In the genomic region with DNA sequence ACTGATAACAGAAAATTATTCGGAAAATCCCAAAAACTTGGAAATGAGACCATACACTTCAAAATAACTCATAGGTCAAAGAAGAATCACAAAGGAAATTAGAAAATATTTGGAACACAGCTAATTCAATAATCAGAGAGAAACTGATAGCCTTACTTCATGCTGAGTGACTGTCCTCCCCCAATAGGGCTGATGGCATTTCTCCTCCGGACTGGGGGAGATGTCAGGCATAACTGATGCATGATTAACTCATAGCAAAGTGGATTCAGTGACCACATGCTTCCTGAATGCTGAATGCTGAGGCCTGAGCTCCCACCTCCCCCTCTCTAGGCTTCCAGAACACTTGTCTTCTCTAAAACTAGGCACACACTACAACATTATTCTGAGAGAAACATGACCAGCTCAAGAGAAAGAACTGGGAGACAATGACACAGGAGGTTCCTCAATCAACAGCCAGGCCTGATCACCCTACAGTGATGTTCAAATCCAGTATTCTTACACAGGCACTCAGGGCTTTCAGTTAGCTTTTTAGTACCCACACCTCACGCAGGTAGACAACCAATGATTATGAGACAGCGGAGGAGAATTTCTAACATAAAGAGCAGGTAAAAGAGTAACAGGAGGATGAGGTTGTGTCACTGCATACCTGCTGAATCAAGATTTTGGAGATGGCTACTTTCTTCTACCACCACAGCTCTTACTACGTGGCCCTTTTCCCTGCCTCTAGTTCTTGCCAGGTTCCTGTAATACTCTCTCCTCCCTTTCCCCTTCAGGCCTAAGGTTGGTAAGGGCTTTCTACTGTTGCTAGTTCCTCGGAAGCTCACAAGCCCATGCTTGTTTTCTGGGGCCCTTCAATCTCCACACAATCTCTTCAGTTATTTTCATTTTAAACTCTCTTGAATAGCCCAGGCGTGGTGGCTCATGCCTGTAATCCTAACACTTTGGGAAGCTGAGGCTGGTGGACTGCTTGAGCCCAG, we compare ENCODE assay signal across 13 cellular contexts.
DNase-seq lines count a peak whose midpoint lies in the region; ATAC-seq and TF ChIP-seq lines count a peak whose summit lies in the region.
"Had no signal": no experiment of that assay in that cellular context is flagged by ENCODE, and none has a peak within 500 bp of the region (broad histone marks: within the 10 kb centered on the region; RNA-seq: fewer than 3 reads in every experiment).

No MANE protein-coding gene starts in this region.

- H3K27ac ChIP-seq in angular gyrus (ENCODE audit: low read depth, low read length) (peak overlapping the region; percentile 12), right lobe of liver (no peak overlapping the region), aorta (ENCODE audit: low read depth in 1 of 2, low read length in 2 of 2) (no peak overlapping the region)
- H3K27ac ChIP-seq: colonic mucosa had no signal

- peak; percentile 82 for DNase-seq in AG10803 (ENCODE audit: low read depth)
- peak; percentile 5 for DNase-seq in KBM-7
- DNase-seq in kidney epithelial cell (ENCODE audit: low read depth), result peak; percentile 70
- no peak for DNase-seq in activated CD8-positive, alpha-beta memory T cell treated with anti-CD3 and anti-CD28 coated beads, Interleukin-2, amount 10 ng/mL, durations not matched to agents 7 days and 5 days
- DNase-seq in activated CD8-positive, alpha-beta T cell treated with anti-CD3 and anti-CD28 coated beads, Interleukin-2, amount 10 ng/mL, durations not matched to agents 7 days and 5 days, result no peak
- DNase-seq in right lobe of liver, result no peak
- no peak for DNase-seq in aorta
- DNase-seq: Caco-2; colonic mucosa; naive thymus-derived CD4-positive, alpha-beta T cell; NCI-H524 treated with DMSO at 0.1 percent for 48 hours; T-helper 17 cell had no signal

- intact Hi-C loops in right lobe of liver (cut with DNase I) (no loop called here), aorta (cut with DNase I) (no loop called here)

- no peak for TF ChIP-seq POLR2A in right lobe of liver (IDR thresholded peaks at IDR 0.05)

- 54% methylated on average over 5 of the region's 7 CpGs for WGBS in right lobe of liver (ENCODE audit: insufficient coverage, low coverage, low lambda C conversion rate, missing lambda C conversion rate)
- 80 to 82% methylated on average over 7 of the region's 7 CpGs for WGBS in aorta, 2 donors

- H3K9me3 ChIP-seq in right lobe of liver (no peaks in the 10 kb centered on the region), aorta (ENCODE audit: control insufficient read depth, low read length) (no peaks in the 10 kb centered on the region)
- H3K9me3 ChIP-seq: Caco-2, colonic mucosa had no signal

- H3K9me3 Mint-ChIP-seq in activated CD8-positive, alpha-beta memory T cell treated with anti-CD3 and anti-CD28 coated beads, Interleukin-2, amount 10 ng/mL, durations not matched to agents 7 days and 5 days (ENCODE audit: low read depth), result no peaks in the 10 kb centered on the region
- no peaks in the 10 kb centered on the region for H3K9me3 Mint-ChIP-seq in activated CD8-positive, alpha-beta T cell treated with anti-CD3 and anti-CD28 coated beads, Interleukin-2, amount 10 ng/mL, durations not matched to agents 7 days and 5 days (ENCODE audit: insufficient read depth)

- no peaks in the 10 kb centered on the region for H3K4me1 ChIP-seq in right lobe of liver
- H3K4me1 ChIP-seq in aorta (ENCODE audit: control insufficient read depth in 1 of 2, insufficient read depth in 2 of 2, low read length in 2 of 2), result no peaks in the 10 kb centered on the region
- H3K4me1 ChIP-seq: Caco-2, colonic mucosa had no signal

- CTCF ChIA-PET in activated CD8-positive, alpha-beta memory T cell treated with anti-CD3 and anti-CD28 coated beads, Interleukin-2, amount 10 ng/mL, durations not matched to agents 7 days and 5 days (lab: Charles Lee), result no interaction called here
- CTCF ChIA-PET in activated CD8-positive, alpha-beta T cell treated with anti-CD3 and anti-CD28 coated beads, Interleukin-2, amount 10 ng/mL, durations not matched to agents 7 days and 5 days (lab: Charles Lee), result interaction anchor here (1.2 kb wide), 1 partner anchor 12 kb away, joined by 3 read pairs; no protein-coding TSS in a partner anchor

- no peaks in the 10 kb centered on the region for H3K27me3 Mint-ChIP-seq in activated CD8-positive, alpha-beta memory T cell treated with anti-CD3 and anti-CD28 coated beads, Interleukin-2, amount 10 ng/mL, durations not matched to agents 7 days and 5 days
- H3K27me3 Mint-ChIP-seq in activated CD8-positive, alpha-beta T cell treated with anti-CD3 and anti-CD28 coated beads, Interleukin-2, amount 10 ng/mL, durations not matched to agents 7 days and 5 days (ENCODE audit: low read depth), result peaks cover 3% of the 10 kb centered on the region
- H3K27me3 Mint-ChIP-seq: naive thymus-derived CD4-positive, alpha-beta T cell had no signal

- H3K27me3 ChIP-seq in kidney epithelial cell (ENCODE audit: control insufficient read depth, insufficient read depth, low read length), result no peaks in the 10 kb centered on the region
- H3K27me3 ChIP-seq in right lobe of liver, result no peaks in the 10 kb centered on the region
- H3K27me3 ChIP-seq in aorta (ENCODE audit: control insufficient read depth in 1 of 2, insufficient read depth in 2 of 2, low read length in 1 of 2), result peaks cover 0 to 1% of the 10 kb centered on the region in 2 donors
- H3K27me3 ChIP-seq: colonic mucosa had no signal

- H3K4me3 Mint-ChIP-seq in activated CD8-positive, alpha-beta memory T cell treated with anti-CD3 and anti-CD28 coated beads, Interleukin-2, amount 10 ng/mL, durations not matched to agents 7 days and 5 days, result no peak overlapping the region
- no peak overlapping the region for H3K4me3 Mint-ChIP-seq in activated CD8-positive, alpha-beta T cell treated with anti-CD3 and anti-CD28 coated beads, Interleukin-2, amount 10 ng/mL, durations not matched to agents 7 days and 5 days
- H3K4me3 Mint-ChIP-seq: naive thymus-derived CD4-positive, alpha-beta T cell; T-helper 17 cell had no signal

- H3K36me3 ChIP-seq in kidney epithelial cell (ENCODE audit: control insufficient read depth, insufficient read depth, low read length), result no peaks in the 10 kb centered on the region
- H3K36me3 ChIP-seq in right lobe of liver, result no peaks in the 10 kb centered on the region
- no peaks in the 10 kb centered on the region for H3K36me3 ChIP-seq in aorta (ENCODE audit: control insufficient read depth in 1 of 2, insufficient read depth in 2 of 2, low read length in 1 of 2)
- H3K36me3 ChIP-seq: colonic mucosa had no signal

- H3K27ac Mint-ChIP-seq in activated CD8-positive, alpha-beta memory T cell treated with anti-CD3 and anti-CD28 coated beads, Interleukin-2, amount 10 ng/mL, durations not matched to agents 7 days and 5 days, result no peak overlapping the region
- no peak overlapping the region for H3K27ac Mint-ChIP-seq in activated CD8-positive, alpha-beta T cell treated with anti-CD3 and anti-CD28 coated beads, Interleukin-2, amount 10 ng/mL, durations not matched to agents 7 days and 5 days
- H3K27ac Mint-ChIP-seq: T-helper 17 cell had no signal

- ATAC-seq in activated CD8-positive, alpha-beta memory T cell treated with anti-CD3 and anti-CD28 coated beads, Interleukin-2, amount 10 ng/mL, durations not matched to agents 7 days and 5 days, result no peak
- no peak for ATAC-seq in activated CD8-positive, alpha-beta T cell treated with anti-CD3 and anti-CD28 coated beads, Interleukin-2, amount 10 ng/mL, durations not matched to agents 7 days and 5 days
- ATAC-seq in right lobe of liver (no peak), aorta (ENCODE audit: low FRiP score) (no peak)
- ATAC-seq: naive thymus-derived CD4-positive, alpha-beta T cell; T-helper 17 cell had no signal

- H3K4me3 ChIP-seq in AG10803 (ENCODE audit: low read length) (no peak overlapping the region), kidney epithelial cell (ENCODE audit: low read depth, low read length) (no peak overlapping the region), right lobe of liver (no peak overlapping the region), aorta (ENCODE audit: low read length in 2 of 2) (no peak overlapping the region)
- H3K4me3 ChIP-seq: colonic mucosa had no signal

- POLR2A ChIA-PET in activated CD8-positive, alpha-beta T cell treated with anti-CD3 and anti-CD28 coated beads, Interleukin-2, amount 10 ng/mL, durations not matched to agents 7 days and 5 days (lab: Charles Lee), result no interaction called here

- H3K36me3 Mint-ChIP-seq in activated CD8-positive, alpha-beta memory T cell treated with anti-CD3 and anti-CD28 coated beads, Interleukin-2, amount 10 ng/mL, durations not matched to agents 7 days and 5 days, result no peaks in the 10 kb centered on the region
- H3K36me3 Mint-ChIP-seq in activated CD8-positive, alpha-beta T cell treated with anti-CD3 and anti-CD28 coated beads, Interleukin-2, amount 10 ng/mL, durations not matched to agents 7 days and 5 days (ENCODE audit: low read depth), result no peaks in the 10 kb centered on the region
- H3K36me3 Mint-ChIP-seq: naive thymus-derived CD4-positive, alpha-beta T cell had no signal

- TF ChIP-seq CTCF in AG10803 (conservative IDR thresholded peaks at IDR 0.05; ENCODE audit: low read length) (no peak), kidney epithelial cell (IDR thresholded peaks at IDR 0.05; ENCODE audit: insufficient read depth, low read length, poor library complexity, severe bottlenecking) (no peak), right lobe of liver (IDR thresholded peaks at IDR 0.05) (no peak)

- H3K4me1 Mint-ChIP-seq in activated CD8-positive, alpha-beta memory T cell treated with anti-CD3 and anti-CD28 coated beads, Interleukin-2, amount 10 ng/mL, durations not matched to agents 7 days and 5 days, result no peaks in the 10 kb centered on the region
- no peaks in the 10 kb centered on the region for H3K4me1 Mint-ChIP-seq in activated CD8-positive, alpha-beta T cell treated with anti-CD3 and anti-CD28 coated beads, Interleukin-2, amount 10 ng/mL, durations not matched to agents 7 days and 5 days (ENCODE audit: low read depth)

- in situ Hi-C loops in KBM-7 (cut with MboI; ENCODE audit: low pct_unique_long_range_greater_than_20kb, low sequenced_read_pairs), result no loop called here

Comparison
In these comparisons a context has a peak if more than half of its experiments do, and no peak if none do; other contexts are left out.
1. DNase-seq: peak in AG10803 (single experiment), KBM-7 (single experiment) and kidney epithelial cell (single experiment); none in activated CD8-positive, alpha-beta memory T cell treated with anti-CD3 and anti-CD28 coated beads, Interleukin-2, amount 10 ng/mL, durations not matched to agents 7 days and 5 days (single experiment), activated CD8-positive, alpha-beta T cell treated with anti-CD3 and anti-CD28 coated beads, Interleukin-2, amount 10 ng/mL, durations not matched to agents 7 days and 5 days (single experiment), right lobe of liver (0 of 3) and aorta (0 of 2).